ENCODE assay signal across 9 cellular contexts in the genomic region with DNA sequence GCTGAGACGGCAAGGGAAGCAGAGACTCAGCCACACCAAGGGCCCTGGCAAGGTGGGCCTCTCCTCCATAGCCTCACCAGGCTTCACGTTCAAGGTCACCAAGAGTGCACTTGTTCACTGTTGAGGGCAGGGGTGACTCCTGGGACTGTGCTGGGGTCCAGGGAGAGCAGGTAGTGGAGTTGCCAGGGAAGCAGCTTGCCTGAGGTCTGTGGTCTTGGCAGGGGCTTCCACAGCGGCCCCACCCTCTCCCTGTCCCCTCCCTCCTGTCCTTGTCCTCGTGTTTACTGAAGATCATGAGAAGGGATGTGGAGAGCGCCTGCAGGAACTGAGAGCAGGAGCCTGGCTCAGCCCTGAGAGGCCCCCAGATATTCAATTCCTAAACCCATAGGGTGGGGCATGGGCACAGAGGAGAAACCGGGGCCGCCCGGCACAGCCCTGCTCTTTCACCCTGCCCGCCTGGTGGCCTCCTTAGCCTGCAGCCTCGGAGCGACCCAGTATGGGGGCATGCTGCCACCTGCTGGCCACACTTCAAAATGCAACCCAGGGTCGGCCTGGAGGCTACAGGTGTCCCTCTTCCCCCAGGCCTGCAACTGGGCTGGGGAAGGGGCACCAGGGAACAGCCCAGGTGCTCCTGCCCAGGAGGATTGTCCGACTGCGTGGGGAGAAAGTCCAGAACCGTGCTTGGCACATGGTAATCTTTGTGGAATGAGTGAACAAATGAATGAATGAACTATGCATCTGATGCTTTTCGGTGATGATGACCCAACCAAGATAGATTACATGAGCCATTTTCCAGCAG. TPM values are rescaled to one million over a fixed set of nuclear protein-coding genes. Genes with fewer than 3 reads are reported as not detected.
DNase-seq lines count a peak whose midpoint lies in the region; ATAC-seq and TF ChIP-seq lines count a peak whose summit lies in the region.
"Not testable (repeated sequence)": the region's sequence is repeated elsewhere in the genome, so short reads cannot be mapped to it uniquely, and the experiment has no call there.
"Had no signal": no experiment of that assay in that cellular context is flagged by ENCODE, and none has a peak within 500 bp of the region (broad histone marks: within the 10 kb centered on the region; RNA-seq: fewer than 3 reads in every experiment).

No MANE protein-coding gene starts in this region.

- not testable (repeated sequence) for H3K9me3 Mint-ChIP-seq in neural crest cell; stimulated activated naive B cell treated with anti-CD40 and anti-IgM and Interleukin-4, amounts not matched to agents 10 μg/mL and 1 μg/mL and 100 μg/mL, for 72 hours

- not testable (repeated sequence) for H3K4me1 ChIP-seq in RWPE2 (ENCODE audit: insufficient read depth, poor library complexity, severe bottlenecking)

- TF ChIP-seq CTCF in RWPE2 (IDR thresholded peaks at IDR 0.05; ENCODE audit: poor library complexity, severe bottlenecking) (peak; percentile 89), fibroblast of mammary gland (conservative IDR thresholded peaks at IDR 0.05; ENCODE audit: control insufficient read depth, insufficient read depth, low read depth, low read length) (peak; percentile 72), neural crest cell (conservative IDR thresholded peaks at IDR 0.05) (peak; percentile 88)

- H3K4me3 ChIP-seq in RWPE2 (ENCODE audit: severe bottlenecking); fibroblast of mammary gland (ENCODE audit: control insufficient read depth, low read depth, low read length): not testable (repeated sequence)

- not testable (repeated sequence) for H3K36me3 ChIP-seq in RWPE2 (ENCODE audit: low read depth)

- not testable (repeated sequence) for H3K27ac Mint-ChIP-seq in neural crest cell (ENCODE audit: unreplicated experiment); stimulated activated naive B cell treated with anti-CD40 and anti-IgM and Interleukin-4, amounts not matched to agents 10 μg/mL and 1 μg/mL and 100 μg/mL, for 72 hours

- H3K27me3 ChIP-seq in RWPE2 (ENCODE audit: insufficient read depth, poor library complexity, severe bottlenecking): not testable (repeated sequence)

- peak; percentile 53 for DNase-seq in DMS79 treated with DMSO at 0.1 percent for 48 hours (lab: John Stamatoyannopoulos, UW)
- DNase-seq in LoVo (ENCODE audit: low spot score): peak; percentile 78
- DNase-seq in RWPE2 (ENCODE audit: low spot score): peak; percentile 66
- peak; percentile 73 for DNase-seq in activated T-helper 1 cell treated with Interleukin-2 at 50 U/mL for 16 hours (ENCODE audit: low read depth)
- peak; percentile 52 for DNase-seq in fibroblast of mammary gland (ENCODE audit: low read depth)
- DNase-seq in neural crest cell (ENCODE audit: low read depth, low spot score): peak; percentile 97
- peak; percentile 81 for DNase-seq in stimulated activated naive B cell treated with anti-CD40 and anti-IgM and Interleukin-4, amounts not matched to agents 10 μg/mL and 1 μg/mL and 100 μg/mL, for 72 hours

- ATAC-seq in GM21786 (IDR thresholded peaks at IDR 0.05; ENCODE audit: unreplicated experiment) (peak; percentile 79), RWPE2 (ENCODE audit: low read depth) (peak; percentile 77)
- peak; percentile 90 for ATAC-seq in stimulated activated naive B cell treated with anti-CD40 and anti-IgM and Interleukin-4, amounts not matched to agents 10 μg/mL and 1 μg/mL and 100 μg/mL, for 72 hours (replicated peaks)

- not testable (repeated sequence) for H3K36me3 Mint-ChIP-seq in neural crest cell (ENCODE audit: low read depth); stimulated activated naive B cell treated with anti-CD40 and anti-IgM and Interleukin-4, amounts not matched to agents 10 μg/mL and 1 μg/mL and 100 μg/mL, for 72 hours

- H3K4me3 Mint-ChIP-seq in neural crest cell: not testable (repeated sequence)
- peak overlapping the region in 1 of 2 donors; percentile 47 for H3K4me3 Mint-ChIP-seq in stimulated activated naive B cell treated with anti-CD40 and anti-IgM and Interleukin-4, amounts not matched to agents 10 μg/mL and 1 μg/mL and 100 μg/mL, for 72 hours

- H3K9me3 ChIP-seq in RWPE2 (ENCODE audit: severe bottlenecking): not testable (repeated sequence)

- not testable (repeated sequence) for H3K27ac ChIP-seq in RWPE2 (ENCODE audit: poor library complexity, severe bottlenecking)

- not testable (repeated sequence) for H3K4me1 Mint-ChIP-seq in neural crest cell
- peaks cover 7 to 14% of the 10 kb centered on the region in 2 donors for H3K4me1 Mint-ChIP-seq in stimulated activated naive B cell treated with anti-CD40 and anti-IgM and Interleukin-4, amounts not matched to agents 10 μg/mL and 1 μg/mL and 100 μg/mL, for 72 hours

- H3K27me3 Mint-ChIP-seq in neural crest cell (ENCODE audit: low read depth): not testable (repeated sequence)
- H3K27me3 Mint-ChIP-seq in stimulated activated naive B cell treated with anti-CD40 and anti-IgM and Interleukin-4, amounts not matched to agents 10 μg/mL and 1 μg/mL and 100 μg/mL, for 72 hours: peaks cover 0 to 36% of the 10 kb centered on the region in 2 donors

RNA-seq across cellular contexts. Expression of gene ALPI, which starts 15.5 kb away (rescaled TPM):
- not detected in 2 replicates for total RNA-seq in neural crest cell
- total RNA-seq: temporal lobe had no signal

RNA-seq across cellular contexts. Expression of gene ALPG, which starts 33.8 kb away (rescaled TPM):
- not detected in 2 replicates for total RNA-seq in neural crest cell
- total RNA-seq: temporal lobe had no signal

RNA-seq across cellular contexts. Expression of gene ECEL1, which starts 47.2 kb away (rescaled TPM):
- total RNA-seq in neural crest cell: 42.9 and 43.9 TPM in 2 replicates
